ENCODE assay signal across 20 cellular contexts in genomic region chr20:8811801-8812594, GRCh38.
DNase-seq lines count a peak whose midpoint lies in the region; ATAC-seq and TF ChIP-seq lines count a peak whose summit lies in the region.
"Had no signal": no experiment of that assay in that cellular context is flagged by ENCODE, and none has a peak within 500 bp of the region (broad histone marks: within the 10 kb centered on the region; RNA-seq: fewer than 3 reads in every experiment).

No MANE protein-coding gene starts in this region.

- peaks cover 4% of the 10 kb centered on the region; the same call in 1 of the 2 replicates for H3K9me3 Mint-ChIP-seq in WTC11
- H3K9me3 Mint-ChIP-seq in CD14-positive monocyte = no peaks in the 10 kb centered on the region
- H3K9me3 Mint-ChIP-seq: activated CD4-positive, alpha-beta T cell treated with anti-CD3 and anti-CD28 coated beads, Interleukin-2, amount 10 ng/mL, durations not matched to agents 7 days and 5 days; stimulated activated naive B cell treated with anti-CD40 and anti-IgM and Interleukin-4, amounts not matched to agents 10 μg/mL and 1 μg/mL and 100 μg/mL, for 72 hours had no signal

- H3K9me3 ChIP-seq in heart right ventricle = no peaks in the 10 kb centered on the region
- no peaks in the 10 kb centered on the region for H3K9me3 ChIP-seq in iPS-20b (ENCODE audit: insufficient read depth, low read depth, low read length)
- H3K9me3 ChIP-seq in upper lobe of right lung = no peaks in the 10 kb centered on the region
- no peaks in the 10 kb centered on the region for H3K9me3 ChIP-seq in Karpas-422 (ENCODE audit: low read length)
- H3K9me3 ChIP-seq: A549, psoas muscle, tibial nerve had no signal

- DNase-seq in heart right ventricle = peak in 1 of 2 donors; percentile 10
- no peak for DNase-seq in left ventricle myocardium superior
- DNase-seq in WTC11 (ENCODE audit: low spot score) = no peak
- DNase-seq in upper lobe of right lung = no peak
- DNase-seq in CD14-positive monocyte (ENCODE audit: low spot score) = no peak
- DNase-seq in lower leg skin (ENCODE audit: low spot score in 2 of 2) = no peak
- DNase-seq in Karpas-422 = no peak
- DNase-seq: activated CD4-positive, alpha-beta T cell treated with anti-CD3 and anti-CD28 coated beads, Interleukin-2, amount 10 ng/mL, durations not matched to agents 7 days and 5 days; IMR-90; NCI-H2171; NCI-H526; psoas muscle; stimulated activated naive B cell treated with anti-CD40 and anti-IgM and Interleukin-4, amounts not matched to agents 10 μg/mL and 1 μg/mL and 100 μg/mL, for 72 hours; T-helper 17 cell had no signal

- H3K4me1 Mint-ChIP-seq in WTC11 (peaks cover 56% of the 10 kb centered on the region), CD14-positive monocyte (peaks cover 2% of the 10 kb centered on the region)
- H3K4me1 Mint-ChIP-seq: activated CD4-positive, alpha-beta T cell treated with anti-CD3 and anti-CD28 coated beads, Interleukin-2, amount 10 ng/mL, durations not matched to agents 7 days and 5 days; activated naive CD4-positive, alpha-beta T cell treated with anti-CD3 and anti-CD28 coated beads, Interleukin-2, amount 50 U/mL, for 24 hours; stimulated activated naive B cell treated with anti-CD40 and anti-IgM and Interleukin-4, amounts not matched to agents 10 μg/mL and 1 μg/mL and 100 μg/mL, for 72 hours; T-helper 17 cell had no signal

- TF ChIP-seq CTCF in heart right ventricle (IDR thresholded peaks at IDR 0.05) (no peak), WTC11 (IDR thresholded peaks at IDR 0.05) (no peak), upper lobe of right lung (IDR thresholded peaks at IDR 0.05) (no peak), CD14-positive monocyte (IDR thresholded peaks at IDR 0.05) (no peak), lower leg skin (IDR thresholded peaks at IDR 0.05) (no peak)

- H3K36me3 Mint-ChIP-seq in WTC11 (no peaks in the 10 kb centered on the region), CD14-positive monocyte (peaks cover 3 to 6% of the 10 kb centered on the region in 2 donors)
- H3K36me3 Mint-ChIP-seq: activated naive CD4-positive, alpha-beta T cell treated with anti-CD3 and anti-CD28 coated beads, Interleukin-2, amount 50 U/mL, for 24 hours; stimulated activated naive B cell treated with anti-CD40 and anti-IgM and Interleukin-4, amounts not matched to agents 10 μg/mL and 1 μg/mL and 100 μg/mL, for 72 hours had no signal

- H3K4me3 ChIP-seq in heart right ventricle (no peak overlapping the region), iPS-20b (ENCODE audit: low read length) (peak overlapping the region; percentile 22), upper lobe of right lung (no peak overlapping the region), lower leg skin (ENCODE audit: low read depth, poor library complexity, severe bottlenecking) (no peak overlapping the region), Karpas-422 (ENCODE audit: low read length) (no peak overlapping the region)
- H3K4me3 ChIP-seq: A549, psoas muscle, SK-N-MC, smooth muscle cell, tibial nerve had no signal

- no peaks in the 10 kb centered on the region for H3K27me3 ChIP-seq in heart right ventricle
- H3K27me3 ChIP-seq in iPS-20b (ENCODE audit: insufficient read depth, low read length) = no peaks in the 10 kb centered on the region
- no peaks in the 10 kb centered on the region for H3K27me3 ChIP-seq in upper lobe of right lung
- H3K27me3 ChIP-seq in Karpas-422 (ENCODE audit: low read length) = no peaks in the 10 kb centered on the region
- H3K27me3 ChIP-seq: tibial nerve had no signal

- H3K27me3 Mint-ChIP-seq in WTC11 (ENCODE audit: low read depth) (no peaks in the 10 kb centered on the region), CD14-positive monocyte (ENCODE audit: low read depth in 3 of 3) (no peaks in the 10 kb centered on the region)
- H3K27me3 Mint-ChIP-seq: activated CD4-positive, alpha-beta T cell treated with anti-CD3 and anti-CD28 coated beads, Interleukin-2, amount 10 ng/mL, durations not matched to agents 7 days and 5 days; activated naive CD4-positive, alpha-beta T cell treated with anti-CD3 and anti-CD28 coated beads, Interleukin-2, amount 50 U/mL, for 24 hours; T-helper 17 cell had no signal

- peak in 1 of 8 donors; percentile 9 for ATAC-seq in heart right ventricle
- ATAC-seq in left ventricle myocardium superior = no peak
- ATAC-seq in WTC11 = peak; percentile 25
- no peak for ATAC-seq in upper lobe of right lung
- ATAC-seq: psoas muscle; stimulated activated naive B cell treated with anti-CD40 and anti-IgM and Interleukin-4, amounts not matched to agents 10 μg/mL and 1 μg/mL and 100 μg/mL, for 72 hours; T-helper 17 cell had no signal

- POLR2A ChIA-PET in WTC11 (lab: Charles Lee) = no interaction called here

- 93% methylated on average over 11 of the region's 11 CpGs for WGBS in heart right ventricle, 2 donors
- 80 to 85% methylated on average over 11 of the region's 11 CpGs for WGBS in lower leg skin, 2 donors

- intact Hi-C loops in heart right ventricle (cut with DNase I) (no loop called here), left ventricle myocardium superior (cut with micrococcal nuclease) (no loop called here), upper lobe of right lung (cut with DNase I) (no loop called here), CD14-positive monocyte (cut with micrococcal nuclease) (no loop called here), lower leg skin (cut with DNase I; ENCODE audit: low total_unique reads) (no loop called here)

- H4K20me1 ChIP-seq in Karpas-422 (ENCODE audit: insufficient read depth, low read depth, low read length) = no peaks in the 10 kb centered on the region

- H3K36me3 ChIP-seq in heart right ventricle (no peaks in the 10 kb centered on the region), iPS-20b (ENCODE audit: insufficient read depth, low read depth, low read length) (no peaks in the 10 kb centered on the region), upper lobe of right lung (no peaks in the 10 kb centered on the region), Karpas-422 (ENCODE audit: insufficient read depth, low read length) (no peaks in the 10 kb centered on the region)
- H3K36me3 ChIP-seq: tibial nerve had no signal

- H3K79me2 ChIP-seq in Karpas-422 (ENCODE audit: low read length) = no peaks in the 10 kb centered on the region

- H3K9ac ChIP-seq in iPS-20b (ENCODE audit: low read depth, low read length) = 0 out of 2 replicates have a peak overlapping the region, but pooled peaks have one; percentile 4
- H3K9ac ChIP-seq in Karpas-422 (ENCODE audit: low read length) = no peak overlapping the region

- no peak for TF ChIP-seq POLR2A in lower leg skin (IDR thresholded peaks at IDR 0.05)

- H3K4me1 ChIP-seq in heart right ventricle (peaks cover 0 to 28% (median 6%) of the 10 kb centered on the region in 9 donors), iPS-20b (ENCODE audit: insufficient read depth, low read length) (peaks cover 44% of the 10 kb centered on the region), upper lobe of right lung (no peaks in the 10 kb centered on the region), Karpas-422 (ENCODE audit: low read length) (no peaks in the 10 kb centered on the region)
- H3K4me1 ChIP-seq: A549, tibial nerve had no signal

- peak overlapping the region; percentile 31; the same call in 1 of the 2 replicates for H3K4me3 Mint-ChIP-seq in WTC11
- no peak overlapping the region for H3K4me3 Mint-ChIP-seq in CD14-positive monocyte
- H3K4me3 Mint-ChIP-seq: activated CD4-positive, alpha-beta T cell treated with anti-CD3 and anti-CD28 coated beads, Interleukin-2, amount 10 ng/mL, durations not matched to agents 7 days and 5 days; activated naive CD4-positive, alpha-beta T cell treated with anti-CD3 and anti-CD28 coated beads, Interleukin-2, amount 50 U/mL, for 24 hours; stimulated activated naive B cell treated with anti-CD40 and anti-IgM and Interleukin-4, amounts not matched to agents 10 μg/mL and 1 μg/mL and 100 μg/mL, for 72 hours; T-helper 17 cell had no signal

- CTCF ChIA-PET in WTC11 (lab: Charles Lee) = interaction anchor here (0.5 to 2.6 kb wide), 8 partner anchors 9 to 581 kb away, joined by 3 to 19 read pairs (median 6); no protein-coding TSS in a partner anchor

- H3K27ac ChIP-seq in heart right ventricle (peak overlapping the region in 6 of 10 donors; percentile 32 to 59 (median 42)), iPS-20b (ENCODE audit: low read length) (no peak overlapping the region), upper lobe of right lung (peak overlapping the region; percentile 37), Karpas-422 (ENCODE audit: low read length) (no peak overlapping the region)
- H3K27ac ChIP-seq: A549, psoas muscle, SK-N-MC had no signal

- H3K27ac Mint-ChIP-seq in WTC11 (peak overlapping the region; percentile 84), CD14-positive monocyte (peak overlapping the region in 1 of 7 donors; percentile 8)
- H3K27ac Mint-ChIP-seq: activated CD4-positive, alpha-beta T cell treated with anti-CD3 and anti-CD28 coated beads, Interleukin-2, amount 10 ng/mL, durations not matched to agents 7 days and 5 days; activated naive CD4-positive, alpha-beta T cell treated with anti-CD3 and anti-CD28 coated beads, Interleukin-2, amount 50 U/mL, for 24 hours; stimulated activated naive B cell treated with anti-CD40 and anti-IgM and Interleukin-4, amounts not matched to agents 10 μg/mL and 1 μg/mL and 100 μg/mL, for 72 hours; T-helper 17 cell had no signal

- no peak overlapping the region for H2AFZ ChIP-seq in Karpas-422 (ENCODE audit: low read length)

- H3K9me2 ChIP-seq in Karpas-422 (replicated peaks; ENCODE audit: insufficient read depth, low read length) = no peaks in the 10 kb centered on the region

- H3K4me2 ChIP-seq in Karpas-422 (ENCODE audit: low read depth, low read length, poor library complexity, severe bottlenecking) = no peak overlapping the region
- H3K4me2 ChIP-seq: A549, smooth muscle cell had no signal

TF ChIP-seq in WTC11, 78 proteins besides CTCF, POLR2A, EP300 and RAD21:
- no peak for TF ChIP-seq TP53 (CRISPR knock-in tag; IDR thresholded peaks at IDR 0.05)
- TF ChIP-seq ELF4 (CRISPR knock-in tag; IDR thresholded peaks at IDR 0.05; ENCODE audit: low read depth) = no peak
- TF ChIP-seq ZNF219 (CRISPR knock-in tag; IDR thresholded peaks at IDR 0.05; ENCODE audit: borderline replicate concordance) = no peak
- TF ChIP-seq ZNF263 (CRISPR knock-in tag; IDR thresholded peaks at IDR 0.05; ENCODE audit: low read depth) = no peak

Comparison
In these comparisons a context has a peak if more than half of its experiments do, and no peak if none do; other contexts are left out.
1. H3K27ac ChIP-seq: peak in heart right ventricle (6 of 10) and upper lobe of right lung (single experiment); none in iPS-20b (single experiment) and Karpas-422 (single experiment).